8 cellular contexts compared by ENCODE assay signal in the genomic region with DNA sequence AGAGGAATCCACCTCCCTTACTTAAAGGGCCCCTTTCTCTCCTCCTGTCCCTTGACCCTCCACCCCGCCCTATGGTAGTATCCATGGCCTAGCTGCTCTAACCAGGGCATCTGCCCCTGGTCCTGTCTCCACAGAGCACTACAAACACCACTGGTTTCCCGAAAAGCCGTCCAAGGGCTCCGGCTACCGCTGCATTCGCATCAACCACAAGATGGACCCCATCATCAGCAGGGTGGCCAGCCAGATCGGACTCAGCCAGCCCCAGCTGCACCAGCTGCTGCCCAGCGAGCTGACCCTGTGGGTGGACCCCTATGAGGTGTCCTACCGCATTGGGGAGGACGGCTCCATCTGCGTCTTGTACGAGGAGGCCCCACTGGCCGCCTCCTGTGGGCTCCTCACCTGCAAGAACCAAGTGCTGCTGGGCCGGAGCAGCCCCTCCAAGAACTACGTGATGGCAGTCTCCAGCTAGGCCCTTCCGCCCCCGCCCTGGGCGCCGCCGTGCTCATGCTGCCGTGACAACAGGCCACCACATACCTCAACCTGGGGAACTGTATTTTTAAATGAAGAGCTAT. TPM values are rescaled to one million over a fixed set of nuclear protein-coding genes. Genes with fewer than 3 reads are reported as not detected.
DNase-seq lines count a peak whose midpoint lies in the region; ATAC-seq and TF ChIP-seq lines count a peak whose summit lies in the region.

No MANE protein-coding gene starts in this region.

- peaks cover 0 to 4% (median 0%) of the 10 kb centered on the region in 11 donors for H3K9me3 Mint-ChIP-seq in naive thymus-derived CD4-positive, alpha-beta T cell

- CTCF ChIA-PET in naive thymus-derived CD4-positive, alpha-beta T cell (lab: Charles Lee), result interaction anchor here (1.0 to 9.5 kb wide), 15 partner anchors 9 to 37 kb away, joined by 3 to 160 read pairs (median 14); no protein-coding TSS in a partner anchor

- H3K9me3 ChIP-seq in WERI-Rb-1 (ENCODE audit: severe bottlenecking), result no peaks in the 10 kb centered on the region
- no peaks in the 10 kb centered on the region for H3K9me3 ChIP-seq in effector memory CD4-positive, alpha-beta T cell (ENCODE audit: control insufficient read depth, low read length)
- H3K9me3 ChIP-seq in naive thymus-derived CD4-positive, alpha-beta T cell (ENCODE audit: control insufficient read depth in 2 of 3, low read length in 3 of 3), result no peaks in the 10 kb centered on the region

- peaks cover 42% of the 10 kb centered on the region for H3K4me1 ChIP-seq in effector memory CD4-positive, alpha-beta T cell (ENCODE audit: control insufficient read depth, insufficient read depth, low read length, poor library complexity, severe bottlenecking)
- peaks cover 32 to 40% of the 10 kb centered on the region in 2 donors for H3K4me1 ChIP-seq in naive thymus-derived CD4-positive, alpha-beta T cell (ENCODE audit: control insufficient read depth in 2 of 2, insufficient read depth in 2 of 2, low read length in 2 of 2)

- H3K4me1 Mint-ChIP-seq in naive thymus-derived CD4-positive, alpha-beta T cell, result peaks cover 59 to 75% (median 63%) of the 10 kb centered on the region in 7 donors

- no peak for ATAC-seq in naive thymus-derived CD4-positive, alpha-beta T cell
- no peak for ATAC-seq in GM21381 (IDR thresholded peaks at IDR 0.05; ENCODE audit: unreplicated experiment)
- no peak for ATAC-seq in omental fat pad (ENCODE audit: low FRiP score)

- DNase-seq in ELF-1 (ENCODE audit: low read depth, low spot score) (peak; percentile 57), WERI-Rb-1 (no peak), omental fat pad (ENCODE audit: low spot score) (no peak), NCI-H2171 (lab: John Stamatoyannopoulos, UW) (no peak), hippocampal formation (lab: John Stamatoyannopoulos, UW) (no peak)
- DNase-seq in effector memory CD4-positive, alpha-beta T cell, result no peak
- DNase-seq in naive thymus-derived CD4-positive, alpha-beta T cell, result peak in 7 of 9 donors; percentile 41 to 57 (median 53)

- H3K27me3 ChIP-seq in WERI-Rb-1 (ENCODE audit: insufficient read depth, low read depth, severe bottlenecking), result no peaks in the 10 kb centered on the region
- no peaks in the 10 kb centered on the region for H3K27me3 ChIP-seq in effector memory CD4-positive, alpha-beta T cell (replicated peaks; ENCODE audit: control insufficient read depth, insufficient read depth, low read length, poor library complexity, severe bottlenecking)
- no peaks in the 10 kb centered on the region for H3K27me3 ChIP-seq in naive thymus-derived CD4-positive, alpha-beta T cell (ENCODE audit: control insufficient read depth in 2 of 2, insufficient read depth in 2 of 2, low read length in 2 of 2)

- TF ChIP-seq CTCF in WERI-Rb-1 (IDR thresholded peaks at IDR 0.05; ENCODE audit: low read depth, low read length), result peak; percentile 14; the same call in 1 of the 2 replicates
- TF ChIP-seq CTCF in omental fat pad (IDR thresholded peaks at IDR 0.05), result no peak

- no peaks in the 10 kb centered on the region for H3K27me3 Mint-ChIP-seq in naive thymus-derived CD4-positive, alpha-beta T cell

- H3K4me3 Mint-ChIP-seq in naive thymus-derived CD4-positive, alpha-beta T cell, result peak overlapping the region; percentile 89 to 100 (median 96)

- peaks cover 16 to 51% (median 45%) of the 10 kb centered on the region in 5 donors for H3K36me3 Mint-ChIP-seq in naive thymus-derived CD4-positive, alpha-beta T cell

- intact Hi-C loops in naive thymus-derived CD4-positive, alpha-beta T cell (cut with micrococcal nuclease), result loop anchor here (1.0 to 5.0 kb wide), 4 partner anchors 14 to 500 kb away; a partner anchor contains a TSS

- peaks cover 57% of the 10 kb centered on the region for H3K36me3 ChIP-seq in WERI-Rb-1
- peaks cover 45% of the 10 kb centered on the region for H3K36me3 ChIP-seq in effector memory CD4-positive, alpha-beta T cell (ENCODE audit: control insufficient read depth, insufficient read depth, low read length)
- peaks cover 13 to 56% (median 21%) of the 10 kb centered on the region in 3 experiments for H3K36me3 ChIP-seq in naive thymus-derived CD4-positive, alpha-beta T cell (ENCODE audit: control insufficient read depth in 2 of 3, insufficient read depth in 3 of 3, low read length in 3 of 3)

- H3K27ac Mint-ChIP-seq in naive thymus-derived CD4-positive, alpha-beta T cell, result peak overlapping the region; percentile 96 to 100 (median 98)

- peak overlapping the region; percentile 85 for H3K4me3 ChIP-seq in WERI-Rb-1 (ENCODE audit: low read depth, low read length)
- H3K4me3 ChIP-seq in effector memory CD4-positive, alpha-beta T cell (ENCODE audit: insufficient read depth, low read depth, low read length, poor library complexity, severe bottlenecking), result peak overlapping the region; percentile 71
- peak overlapping the region; percentile 86 for H3K4me3 ChIP-seq in naive thymus-derived CD4-positive, alpha-beta T cell (ENCODE audit: low read length)

- H3K27ac ChIP-seq in WERI-Rb-1, result peak overlapping the region; percentile 86; the same call in 1 of the 2 replicates
- H3K27ac ChIP-seq in effector memory CD4-positive, alpha-beta T cell (ENCODE audit: insufficient read depth, low read length, poor library complexity, severe bottlenecking), result peak overlapping the region; percentile 99
- peak overlapping the region; percentile 100 for H3K27ac ChIP-seq in naive thymus-derived CD4-positive, alpha-beta T cell (ENCODE audit: low read depth, low read length)

- POLR2A ChIA-PET in naive thymus-derived CD4-positive, alpha-beta T cell (lab: Charles Lee), result interaction anchor here (1.1 to 24.2 kb wide), 7 partner anchors 8 to 1209 kb away, joined by 4 to 1812 read pairs (median 17); a partner anchor contains a TSS

RNA-seq across cellular contexts. Expression of a gene that starts 1.7 kb away (rescaled TPM):
- total RNA-seq in naive thymus-derived CD4-positive, alpha-beta T cell, result 100 to 1,000 TPM; 141 to 654 (median 241) TPM
- polyA plus RNA-seq in naive thymus-derived CD4-positive, alpha-beta T cell, result 100 to 1,000 TPM; 118 to 211 TPM
- 100 to 1,000 TPM in 3 of 4 donors, 10 to 100 TPM in 1; 76.3 to 654 (median 238) TPM for total RNA-seq in omental fat pad

RNA-seq across cellular contexts. Expression of a gene that starts 43.9 kb away (rescaled TPM):
- total RNA-seq in naive thymus-derived CD4-positive, alpha-beta T cell, result not detected
- not detected for polyA plus RNA-seq in naive thymus-derived CD4-positive, alpha-beta T cell
- total RNA-seq in omental fat pad, result 100 to 1,000 TPM in 2 of 4 donors, 10 to 100 TPM in 2; 50.6 to 179 (median 90.4) TPM

Comparison
In these comparisons a context has a peak if more than half of its experiments do, and no peak if none do; other contexts are left out.
1. DNase-seq: peak in ELF-1 (single experiment) and naive thymus-derived CD4-positive, alpha-beta T cell (7 of 9); none in WERI-Rb-1 (single experiment), effector memory CD4-positive, alpha-beta T cell (0 of 3), omental fat pad (single experiment), NCI-H2171 (single experiment) and hippocampal formation (0 of 2).
2. RNA of a gene that starts 43.9 kb away (total RNA-seq): 50.6 to 179 TPM in omental fat pad; not detected in naive thymus-derived CD4-positive, alpha-beta T cell; every median in the first group is over 10 times any median in the second.
3. Peak in every context shown above with its lines, with median percentiles within 50 percentile points of each other: H3K27ac ChIP-seq and H3K4me3 ChIP-seq.